Comparison of ENCODE assay signal across 13 cellular contexts in the genomic region with DNA sequence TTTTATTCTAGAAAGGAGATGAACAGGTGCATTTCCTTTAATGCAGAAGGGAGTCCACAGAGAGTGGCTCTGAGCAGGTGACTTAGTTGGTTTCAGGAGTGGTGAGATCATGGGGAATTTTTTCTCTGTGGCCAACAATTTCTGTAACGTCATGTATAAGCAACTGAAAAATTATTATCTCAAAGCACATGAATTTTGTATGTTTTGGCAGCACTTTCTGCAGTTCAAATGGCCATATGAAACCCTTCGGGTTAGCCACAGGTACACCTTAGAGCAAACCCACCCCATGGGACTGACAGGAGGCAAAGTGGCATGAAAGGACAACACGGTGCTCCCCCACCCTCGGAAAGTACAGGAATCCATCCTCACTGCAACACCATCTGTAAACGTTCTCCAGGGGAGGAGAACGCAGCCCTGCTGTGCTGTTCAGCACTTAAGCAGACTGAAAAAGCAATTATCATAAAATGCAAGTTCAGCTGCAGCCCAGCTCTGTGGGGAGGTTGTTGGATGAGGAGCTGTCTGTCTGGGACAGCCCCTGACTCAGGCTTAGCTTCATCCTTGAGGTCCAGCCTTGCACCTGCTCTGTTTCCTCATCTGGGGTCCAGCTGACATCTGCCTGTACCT. TPM values are rescaled to one million over a fixed set of nuclear protein-coding genes. Genes with fewer than 3 reads are reported as not detected.
DNase-seq lines count a peak whose midpoint lies in the region; ATAC-seq and TF ChIP-seq lines count a peak whose summit lies in the region.
"Had no signal": no experiment of that assay in that cellular context is flagged by ENCODE, and none has a peak within 500 bp of the region (broad histone marks: within the 10 kb centered on the region; RNA-seq: fewer than 3 reads in every experiment).

No MANE protein-coding gene starts in this region.

- POLR2A ChIA-PET in HEK293T (lab: Yijun Ruan, JAX): no interaction called here
- POLR2A ChIA-PET in CD4-positive, alpha-beta T cell (lab: Charles Lee): no interaction called here

- intact Hi-C loops in CD4-positive, alpha-beta T cell (cut with DNase I, micrococcal nuclease): no loop called here
- intact Hi-C loops in activated T-helper 1 cell treated with anti-CD3 and anti-CD28 coated beads, Interleukin-12 subunit alpha, Interleukin-12 subunit beta, Interleukin-2, Interleukin-4 antibody, amounts not matched to agents 30 ng/mL and 10 ng/mL and 1 ng/mL, durations not matched to agents 14 hours and 24 hours and 36 hours (cut with micrococcal nuclease): no loop called here

- TF ChIP-seq CTCF in CD4-positive, alpha-beta T cell (IDR thresholded peaks at IDR 0.05): no peak

- no peaks in the 10 kb centered on the region for H3K9me3 ChIP-seq in CD4-positive, alpha-beta T cell (ENCODE audit: control insufficient read depth, low read length)

- H3K27me3 ChIP-seq in CD4-positive, alpha-beta T cell (ENCODE audit: control insufficient read depth, insufficient read depth, low read length): no peaks in the 10 kb centered on the region

- H3K4me1 Mint-ChIP-seq in activated T-cell treated with anti-CD3 and anti-CD28 coated beads, Interleukin-2, amount 50 U/mL, for 72 hours (ENCODE audit: low read depth): peaks cover 4% of the 10 kb centered on the region
- no peaks in the 10 kb centered on the region for H3K4me1 Mint-ChIP-seq in activated T-cell treated with anti-CD3 and anti-CD28 coated beads, Interleukin-2, amount 50 U/mL, for 4 hours (ENCODE audit: low read depth)
- H3K4me1 Mint-ChIP-seq in stimulated activated memory B cell treated with anti-CD40 and anti-IgM and Interleukin-4, amounts not matched to agents 10 μg/mL and 1 μg/mL and 100 μg/mL, for 72 hours: no peaks in the 10 kb centered on the region
- no peaks in the 10 kb centered on the region for H3K4me1 Mint-ChIP-seq in CD4-positive, alpha-beta T cell (ENCODE audit: low read depth)
- no peaks in the 10 kb centered on the region for H3K4me1 Mint-ChIP-seq in activated T-helper 1 cell treated with anti-CD3 and anti-CD28 coated beads, Interleukin-12 subunit alpha, Interleukin-12 subunit beta, Interleukin-2, Interleukin-4 antibody, amounts not matched to agents 30 ng/mL and 10 ng/mL and 1 ng/mL, durations not matched to agents 14 hours and 24 hours and 36 hours (ENCODE audit: low read depth)

- CTCF ChIA-PET in HEK293T (lab: Yijun Ruan, JAX): no interaction called here
- CTCF ChIA-PET in CD4-positive, alpha-beta T cell (lab: Charles Lee): no interaction called here

- no peaks in the 10 kb centered on the region for H3K27me3 Mint-ChIP-seq in activated T-cell treated with anti-CD3 and anti-CD28 coated beads, Interleukin-2, amount 50 U/mL, for 72 hours (ENCODE audit: low read depth)
- H3K27me3 Mint-ChIP-seq in activated T-cell treated with anti-CD3 and anti-CD28 coated beads, Interleukin-2, amount 50 U/mL, for 4 hours (ENCODE audit: low read depth): peaks cover 2% of the 10 kb centered on the region
- peaks cover 2% of the 10 kb centered on the region for H3K27me3 Mint-ChIP-seq in stimulated activated memory B cell treated with anti-CD40 and anti-IgM and Interleukin-4, amounts not matched to agents 10 μg/mL and 1 μg/mL and 100 μg/mL, for 72 hours
- no peaks in the 10 kb centered on the region for H3K27me3 Mint-ChIP-seq in CD4-positive, alpha-beta T cell
- H3K27me3 Mint-ChIP-seq in activated T-helper 1 cell treated with anti-CD3 and anti-CD28 coated beads, Interleukin-12 subunit alpha, Interleukin-12 subunit beta, Interleukin-2, Interleukin-4 antibody, amounts not matched to agents 30 ng/mL and 10 ng/mL and 1 ng/mL, durations not matched to agents 14 hours and 24 hours and 36 hours (ENCODE audit: insufficient read depth): no peaks in the 10 kb centered on the region
- H3K27me3 Mint-ChIP-seq: activated naive CD8-positive, alpha-beta T cell had no signal

- H3K27ac Mint-ChIP-seq in activated T-cell treated with anti-CD3 and anti-CD28 coated beads, Interleukin-2, amount 50 U/mL, for 72 hours: no peak overlapping the region
- no peak overlapping the region for H3K27ac Mint-ChIP-seq in stimulated activated memory B cell treated with anti-CD40 and anti-IgM and Interleukin-4, amounts not matched to agents 10 μg/mL and 1 μg/mL and 100 μg/mL, for 72 hours
- H3K27ac Mint-ChIP-seq in CD4-positive, alpha-beta T cell: no peak overlapping the region
- no peak overlapping the region for H3K27ac Mint-ChIP-seq in activated T-helper 1 cell treated with anti-CD3 and anti-CD28 coated beads, Interleukin-12 subunit alpha, Interleukin-12 subunit beta, Interleukin-2, Interleukin-4 antibody, amounts not matched to agents 30 ng/mL and 10 ng/mL and 1 ng/mL, durations not matched to agents 14 hours and 24 hours and 36 hours
- H3K27ac Mint-ChIP-seq: activated naive CD8-positive, alpha-beta T cell; H9 had no signal

- peak; percentile 46 to 50 for ATAC-seq in activated T-cell treated with anti-CD3 and anti-CD28 coated beads, Interleukin-2, amount 50 U/mL, for 72 hours (replicated peaks in 1 of 2)
- ATAC-seq in activated T-cell treated with anti-CD3 and anti-CD28 coated beads, Interleukin-2, amount 50 U/mL, for 4 hours: no peak
- peak; percentile 57 for ATAC-seq in HG03469 (IDR thresholded peaks at IDR 0.05; ENCODE audit: unreplicated experiment)
- ATAC-seq in stimulated activated memory B cell treated with anti-CD40 and anti-IgM and Interleukin-4, amounts not matched to agents 10 μg/mL and 1 μg/mL and 100 μg/mL, for 72 hours: peak; percentile 65
- ATAC-seq in CD4-positive, alpha-beta T cell (ENCODE audit: poor library complexity): no peak
- ATAC-seq: left ventricle myocardium superior had no signal

- DNase-seq in activated T-cell treated with anti-CD3 and anti-CD28 coated beads, Interleukin-2, amount 50 U/mL, for 72 hours: peak in 1 of 2 donors; percentile 5
- no peak for DNase-seq in activated T-cell treated with anti-CD3 and anti-CD28 coated beads, Interleukin-2, amount 50 U/mL, for 4 hours
- DNase-seq in HEK293T (ENCODE audit: extremely low spot score): peak; percentile 42
- no peak for DNase-seq in CD4-positive, alpha-beta T cell
- no peak for DNase-seq in effector CD8-positive, alpha-beta T cell (lab: John Stamatoyannopoulos, UW)
- DNase-seq in activated T-helper 1 cell treated with anti-CD3 and anti-CD28 coated beads, Interleukin-12 subunit alpha, Interleukin-12 subunit beta, Interleukin-2, Interleukin-4 antibody, amounts not matched to agents 30 ng/mL and 10 ng/mL and 1 ng/mL, durations not matched to agents 14 hours and 24 hours and 36 hours (ENCODE audit: low spot score): no peak
- DNase-seq: H9, left ventricle myocardium superior, NCI-H226, T-helper 9 cell had no signal

- no peaks in the 10 kb centered on the region for H3K36me3 Mint-ChIP-seq in activated T-cell treated with anti-CD3 and anti-CD28 coated beads, Interleukin-2, amount 50 U/mL, for 72 hours (ENCODE audit: insufficient read depth in 2 of 2)
- H3K36me3 Mint-ChIP-seq in activated T-cell treated with anti-CD3 and anti-CD28 coated beads, Interleukin-2, amount 50 U/mL, for 4 hours (ENCODE audit: insufficient read depth): no peaks in the 10 kb centered on the region
- no peaks in the 10 kb centered on the region for H3K36me3 Mint-ChIP-seq in stimulated activated memory B cell treated with anti-CD40 and anti-IgM and Interleukin-4, amounts not matched to agents 10 μg/mL and 1 μg/mL and 100 μg/mL, for 72 hours
- no peaks in the 10 kb centered on the region for H3K36me3 Mint-ChIP-seq in CD4-positive, alpha-beta T cell (ENCODE audit: low read depth)
- no peaks in the 10 kb centered on the region for H3K36me3 Mint-ChIP-seq in activated T-helper 1 cell treated with anti-CD3 and anti-CD28 coated beads, Interleukin-12 subunit alpha, Interleukin-12 subunit beta, Interleukin-2, Interleukin-4 antibody, amounts not matched to agents 30 ng/mL and 10 ng/mL and 1 ng/mL, durations not matched to agents 14 hours and 24 hours and 36 hours (ENCODE audit: low read depth)
- H3K36me3 Mint-ChIP-seq: activated naive CD8-positive, alpha-beta T cell had no signal

- no peaks in the 10 kb centered on the region for H3K9me3 Mint-ChIP-seq in activated T-cell treated with anti-CD3 and anti-CD28 coated beads, Interleukin-2, amount 50 U/mL, for 72 hours
- H3K9me3 Mint-ChIP-seq in activated T-cell treated with anti-CD3 and anti-CD28 coated beads, Interleukin-2, amount 50 U/mL, for 4 hours: no peaks in the 10 kb centered on the region
- H3K9me3 Mint-ChIP-seq in stimulated activated memory B cell treated with anti-CD40 and anti-IgM and Interleukin-4, amounts not matched to agents 10 μg/mL and 1 μg/mL and 100 μg/mL, for 72 hours: no peaks in the 10 kb centered on the region
- no peaks in the 10 kb centered on the region for H3K9me3 Mint-ChIP-seq in CD4-positive, alpha-beta T cell
- H3K9me3 Mint-ChIP-seq in activated T-helper 1 cell treated with anti-CD3 and anti-CD28 coated beads, Interleukin-12 subunit alpha, Interleukin-12 subunit beta, Interleukin-2, Interleukin-4 antibody, amounts not matched to agents 30 ng/mL and 10 ng/mL and 1 ng/mL, durations not matched to agents 14 hours and 24 hours and 36 hours: no peaks in the 10 kb centered on the region
- H3K9me3 Mint-ChIP-seq: H9 had no signal

- no peak overlapping the region for H3K27ac ChIP-seq in CD4-positive, alpha-beta T cell (ENCODE audit: low read depth, low read length)

- no peak overlapping the region for H3K4me3 Mint-ChIP-seq in activated T-cell treated with anti-CD3 and anti-CD28 coated beads, Interleukin-2, amount 50 U/mL, for 72 hours
- no peak overlapping the region for H3K4me3 Mint-ChIP-seq in activated T-cell treated with anti-CD3 and anti-CD28 coated beads, Interleukin-2, amount 50 U/mL, for 4 hours
- no peak overlapping the region for H3K4me3 Mint-ChIP-seq in stimulated activated memory B cell treated with anti-CD40 and anti-IgM and Interleukin-4, amounts not matched to agents 10 μg/mL and 1 μg/mL and 100 μg/mL, for 72 hours
- no peak overlapping the region for H3K4me3 Mint-ChIP-seq in CD4-positive, alpha-beta T cell
- H3K4me3 Mint-ChIP-seq in activated T-helper 1 cell treated with anti-CD3 and anti-CD28 coated beads, Interleukin-12 subunit alpha, Interleukin-12 subunit beta, Interleukin-2, Interleukin-4 antibody, amounts not matched to agents 30 ng/mL and 10 ng/mL and 1 ng/mL, durations not matched to agents 14 hours and 24 hours and 36 hours: no peak overlapping the region
- H3K4me3 Mint-ChIP-seq: activated naive CD8-positive, alpha-beta T cell; H9 had no signal

TF ChIP-seq in HEK293T, 16 proteins besides CTCF, POLR2A, EP300 and RAD21 (continues in another document):
- TF ChIP-seq FOXM1 (IDR thresholded peaks at IDR 0.05; ENCODE audit: borderline replicate concordance): no peak
- TF ChIP-seq CTBP1 (IDR thresholded peaks at IDR 0.05; ENCODE audit: borderline replicate concordance): no peak

RNA-seq across cellular contexts. Expression of a gene that starts 55.8 kb away (rescaled TPM):
- not detected for total RNA-seq in activated T-cell treated with anti-CD3 and anti-CD28 coated beads, Interleukin-2, amount 50 U/mL, for 72 hours
- total RNA-seq in activated T-cell treated with anti-CD3 and anti-CD28 coated beads, Interleukin-2, amount 50 U/mL, for 4 hours: not detected
- not detected for total RNA-seq in CD4-positive, alpha-beta T cell
- not detected in 2 replicates for total RNA-seq in activated T-helper 1 cell treated with anti-CD3 and anti-CD28 coated beads, Interleukin-12 subunit alpha, Interleukin-12 subunit beta, Interleukin-2, Interleukin-4 antibody, amounts not matched to agents 30 ng/mL and 10 ng/mL and 1 ng/mL, durations not matched to agents 14 hours and 24 hours and 36 hours
- total RNA-seq: H9, left ventricle myocardium superior had no signal

Comparison
In these comparisons a context has a peak if more than half of its experiments do, and no peak if none do; other contexts are left out.
1. ATAC-seq: peak in activated T-cell treated with anti-CD3 and anti-CD28 coated beads, Interleukin-2, amount 50 U/mL, for 72 hours (2 of 2), HG03469 (single experiment) and stimulated activated memory B cell treated with anti-CD40 and anti-IgM and Interleukin-4, amounts not matched to agents 10 μg/mL and 1 μg/mL and 100 μg/mL, for 72 hours (single experiment); none in activated T-cell treated with anti-CD3 and anti-CD28 coated beads, Interleukin-2, amount 50 U/mL, for 4 hours (0 of 2) and CD4-positive, alpha-beta T cell (single experiment).